Comparison of ENCODE assay signal across 29 cellular contexts in the genomic region with DNA sequence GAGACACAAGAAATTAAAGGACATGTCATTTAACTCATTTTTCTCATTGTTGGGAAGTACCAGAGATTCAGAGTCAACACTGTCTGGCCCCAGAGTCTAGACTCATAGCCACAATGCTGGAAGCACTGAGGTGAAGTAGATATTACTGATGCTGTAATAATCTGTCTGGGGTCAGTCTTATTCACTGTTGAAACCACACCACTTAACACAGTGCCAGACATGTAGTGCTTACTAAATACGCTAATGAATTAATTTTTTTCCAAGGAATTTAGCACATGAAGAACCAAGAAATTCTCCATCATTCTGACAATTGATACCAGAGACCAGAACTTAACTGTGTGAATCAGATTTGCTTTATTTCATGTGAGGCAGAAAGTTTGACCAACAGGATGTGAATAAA.
"Had no signal": no experiment of that assay in that cellular context is flagged by ENCODE, and none has a peak within 500 bp of the region (broad histone marks: within the 10 kb centered on the region; RNA-seq: fewer than 3 reads in every experiment).

No MANE protein-coding gene starts in this region.

- H3K4me3 Mint-ChIP-seq: dendritic cell treated with granulocyte-macrophage colony-stimulating factor and Interleukin-4, amounts not matched to agents 40 ng/mL and 50 ng/mL, for 4 days; effector memory CD8-positive, alpha-beta T cell; endodermal cell had no signal

- H3K36me3 ChIP-seq: colonic mucosa, esophagus muscularis mucosa, esophagus squamous epithelium, gastrocnemius medialis, gastroesophageal sphincter, heart left ventricle, heart right ventricle had no signal

- H3K27ac Mint-ChIP-seq: dendritic cell treated with granulocyte-macrophage colony-stimulating factor and Interleukin-4, amounts not matched to agents 40 ng/mL and 50 ng/mL, for 4 days; effector memory CD8-positive, alpha-beta T cell; endodermal cell had no signal

- H3K4me1 ChIP-seq: colonic mucosa, esophagus muscularis mucosa, esophagus squamous epithelium, foreskin keratinocyte, gastrocnemius medialis, gastroesophageal sphincter, heart left ventricle had no signal

- H3K4me2 ChIP-seq: hepatocyte had no signal

- H3K27me3 Mint-ChIP-seq: dendritic cell treated with granulocyte-macrophage colony-stimulating factor and Interleukin-4, amounts not matched to agents 40 ng/mL and 50 ng/mL, for 4 days; effector memory CD8-positive, alpha-beta T cell had no signal

- H3K9me3 Mint-ChIP-seq: endodermal cell had no signal

- H3K4me1 Mint-ChIP-seq: endodermal cell had no signal

- ATAC-seq: effector memory CD8-positive, alpha-beta T cell; esophagus mucosa; foreskin keratinocyte; gastrocnemius medialis; gastroesophageal sphincter; heart left ventricle; heart right ventricle had no signal

- H3K4me3 ChIP-seq: colonic mucosa, coronary artery, dorsolateral prefrontal cortex, esophagus muscularis mucosa, esophagus squamous epithelium, gastrocnemius medialis, gastroesophageal sphincter, heart left ventricle, heart right ventricle, hepatocyte had no signal

- DNase-seq: colonic mucosa; cortex of kidney; dermis blood vessel endothelial cell; dorsolateral prefrontal cortex; effector CD4-positive, alpha-beta T cell; effector CD8-positive, alpha-beta T cell; effector memory CD4-positive, alpha-beta T cell; effector memory CD8-positive, alpha-beta T cell; endodermal cell; erythroblast; esophagus squamous epithelium; foreskin fibroblast; foreskin keratinocyte; foreskin melanocyte; gastrocnemius medialis; glutamatergic neuron; head of caudate nucleus; heart left ventricle; heart right ventricle had no signal

- FAIRE-seq: endometrium, endothelial cell of umbilical vein, frontal cortex had no signal

- H3K27ac ChIP-seq: colonic mucosa, coronary artery, dorsolateral prefrontal cortex, epithelial cell of prostate, esophagus muscularis mucosa, esophagus squamous epithelium, foreskin keratinocyte, gastrocnemius medialis, gastroesophageal sphincter, heart left ventricle, heart right ventricle, hepatocyte had no signal

- H3K79me2 ChIP-seq: hepatocyte had no signal

- H2AFZ ChIP-seq: hepatocyte had no signal

- H3K9me3 ChIP-seq: colonic mucosa, esophagus muscularis mucosa, esophagus squamous epithelium, gastrocnemius medialis, gastroesophageal sphincter had no signal

- H3K27me3 ChIP-seq: colonic mucosa, esophagus muscularis mucosa, esophagus squamous epithelium, gastrocnemius medialis, gastroesophageal sphincter, heart left ventricle had no signal
